In the genomic region with DNA sequence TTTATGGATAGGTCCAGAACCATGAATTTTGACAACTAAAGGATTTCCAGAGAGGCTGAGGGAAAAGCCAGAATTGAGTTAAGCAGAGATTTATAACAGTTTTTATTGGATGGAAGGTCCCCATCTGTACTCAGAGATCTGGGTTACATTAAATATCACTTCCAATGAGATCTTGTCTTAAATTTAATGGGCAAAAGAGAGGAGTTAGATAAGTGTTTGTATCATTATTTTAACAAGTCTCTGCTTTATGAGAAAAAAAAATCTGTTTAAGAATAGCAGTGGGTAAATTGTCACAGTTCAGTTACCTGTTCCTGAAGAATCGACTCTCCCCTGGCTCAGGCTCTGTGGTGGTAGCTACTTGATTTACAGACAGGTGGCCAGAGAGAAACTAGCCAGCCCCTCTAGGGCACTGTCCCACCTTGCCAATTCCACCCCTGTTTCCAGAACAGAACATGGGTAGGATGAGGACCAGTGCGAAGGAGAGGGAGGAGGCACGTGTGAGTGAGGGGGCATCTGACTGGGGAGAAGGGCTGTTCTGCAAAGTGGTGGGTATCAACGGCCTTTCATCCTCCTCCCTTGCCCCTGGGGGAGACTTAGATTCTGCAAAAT, we compare ENCODE assay signal across 2 cellular contexts.
A peak's percentile ranks its signal among the peaks of the same experiment; 100 is the strongest.
TF ChIP-seq lines count a peak whose summit lies in the region.

No MANE protein-coding gene starts in this region.

TF ChIP-seq in HEK293, 187 proteins besides CTCF, POLR2A, EP300 and RAD21:
- TF ChIP-seq, protein P1, sequence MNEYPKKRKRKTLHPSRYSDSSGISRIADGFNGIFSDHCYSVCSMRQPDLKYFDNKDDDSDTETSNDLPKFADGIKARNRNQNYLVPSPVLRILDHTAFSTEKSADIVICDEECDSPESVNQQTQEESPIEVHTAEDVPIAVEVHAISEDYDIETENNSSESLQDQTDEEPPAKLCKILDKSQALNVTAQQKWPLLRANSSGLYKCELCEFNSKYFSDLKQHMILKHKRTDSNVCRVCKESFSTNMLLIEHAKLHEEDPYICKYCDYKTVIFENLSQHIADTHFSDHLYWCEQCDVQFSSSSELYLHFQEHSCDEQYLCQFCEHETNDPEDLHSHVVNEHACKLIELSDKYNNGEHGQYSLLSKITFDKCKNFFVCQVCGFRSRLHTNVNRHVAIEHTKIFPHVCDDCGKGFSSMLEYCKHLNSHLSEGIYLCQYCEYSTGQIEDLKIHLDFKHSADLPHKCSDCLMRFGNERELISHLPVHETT (tag by site-specific recombination; IDR thresholded peaks at IDR 0.05) = no peak
- TF ChIP-seq EGR2 (tag by site-specific recombination; IDR thresholded peaks at IDR 0.05; ENCODE audit: low read depth) (no peak), PRDM10 (tag by site-specific recombination; IDR thresholded peaks at IDR 0.05) (peak; percentile 57), ZNF623 (tag by site-specific recombination; IDR thresholded peaks at IDR 0.05) (no peak)
TF ChIP-seq in HEK293: peak in this region for 1.

TF ChIP-seq in H1, 55 proteins besides CTCF, POLR2A, EP300 and RAD21:
- TF ChIP-seq RFX5 (IDR thresholded peaks at IDR 0.05; ENCODE audit: borderline replicate concordance, low read depth, low read length) (no peak), EZH2 (IDR thresholded peaks at IDR 0.05; ENCODE audit: low read depth, low read length, severe bottlenecking) (no peak), KDM4A (IDR thresholded peaks at IDR 0.05; ENCODE audit: low read depth, low read length, severe bottlenecking) (no peak), CTBP2 (IDR thresholded peaks at IDR 0.05; ENCODE audit: borderline replicate concordance, insufficient read depth, insufficient read length, low read length) (no peak), MAFK (IDR thresholded peaks at IDR 0.05; ENCODE audit: low read depth, low read length) (no peak), POLR2AphosphoS5 (IDR thresholded peaks at IDR 0.05; ENCODE audit: low read depth, low read length) (no peak), JUND (IDR thresholded peaks at IDR 0.05; ENCODE audit: low read length) (no peak), YY1 (IDR thresholded peaks at IDR 0.05; ENCODE audit: low read depth, low read length) (no peak)
- TF ChIP-seq, protein P2, sequence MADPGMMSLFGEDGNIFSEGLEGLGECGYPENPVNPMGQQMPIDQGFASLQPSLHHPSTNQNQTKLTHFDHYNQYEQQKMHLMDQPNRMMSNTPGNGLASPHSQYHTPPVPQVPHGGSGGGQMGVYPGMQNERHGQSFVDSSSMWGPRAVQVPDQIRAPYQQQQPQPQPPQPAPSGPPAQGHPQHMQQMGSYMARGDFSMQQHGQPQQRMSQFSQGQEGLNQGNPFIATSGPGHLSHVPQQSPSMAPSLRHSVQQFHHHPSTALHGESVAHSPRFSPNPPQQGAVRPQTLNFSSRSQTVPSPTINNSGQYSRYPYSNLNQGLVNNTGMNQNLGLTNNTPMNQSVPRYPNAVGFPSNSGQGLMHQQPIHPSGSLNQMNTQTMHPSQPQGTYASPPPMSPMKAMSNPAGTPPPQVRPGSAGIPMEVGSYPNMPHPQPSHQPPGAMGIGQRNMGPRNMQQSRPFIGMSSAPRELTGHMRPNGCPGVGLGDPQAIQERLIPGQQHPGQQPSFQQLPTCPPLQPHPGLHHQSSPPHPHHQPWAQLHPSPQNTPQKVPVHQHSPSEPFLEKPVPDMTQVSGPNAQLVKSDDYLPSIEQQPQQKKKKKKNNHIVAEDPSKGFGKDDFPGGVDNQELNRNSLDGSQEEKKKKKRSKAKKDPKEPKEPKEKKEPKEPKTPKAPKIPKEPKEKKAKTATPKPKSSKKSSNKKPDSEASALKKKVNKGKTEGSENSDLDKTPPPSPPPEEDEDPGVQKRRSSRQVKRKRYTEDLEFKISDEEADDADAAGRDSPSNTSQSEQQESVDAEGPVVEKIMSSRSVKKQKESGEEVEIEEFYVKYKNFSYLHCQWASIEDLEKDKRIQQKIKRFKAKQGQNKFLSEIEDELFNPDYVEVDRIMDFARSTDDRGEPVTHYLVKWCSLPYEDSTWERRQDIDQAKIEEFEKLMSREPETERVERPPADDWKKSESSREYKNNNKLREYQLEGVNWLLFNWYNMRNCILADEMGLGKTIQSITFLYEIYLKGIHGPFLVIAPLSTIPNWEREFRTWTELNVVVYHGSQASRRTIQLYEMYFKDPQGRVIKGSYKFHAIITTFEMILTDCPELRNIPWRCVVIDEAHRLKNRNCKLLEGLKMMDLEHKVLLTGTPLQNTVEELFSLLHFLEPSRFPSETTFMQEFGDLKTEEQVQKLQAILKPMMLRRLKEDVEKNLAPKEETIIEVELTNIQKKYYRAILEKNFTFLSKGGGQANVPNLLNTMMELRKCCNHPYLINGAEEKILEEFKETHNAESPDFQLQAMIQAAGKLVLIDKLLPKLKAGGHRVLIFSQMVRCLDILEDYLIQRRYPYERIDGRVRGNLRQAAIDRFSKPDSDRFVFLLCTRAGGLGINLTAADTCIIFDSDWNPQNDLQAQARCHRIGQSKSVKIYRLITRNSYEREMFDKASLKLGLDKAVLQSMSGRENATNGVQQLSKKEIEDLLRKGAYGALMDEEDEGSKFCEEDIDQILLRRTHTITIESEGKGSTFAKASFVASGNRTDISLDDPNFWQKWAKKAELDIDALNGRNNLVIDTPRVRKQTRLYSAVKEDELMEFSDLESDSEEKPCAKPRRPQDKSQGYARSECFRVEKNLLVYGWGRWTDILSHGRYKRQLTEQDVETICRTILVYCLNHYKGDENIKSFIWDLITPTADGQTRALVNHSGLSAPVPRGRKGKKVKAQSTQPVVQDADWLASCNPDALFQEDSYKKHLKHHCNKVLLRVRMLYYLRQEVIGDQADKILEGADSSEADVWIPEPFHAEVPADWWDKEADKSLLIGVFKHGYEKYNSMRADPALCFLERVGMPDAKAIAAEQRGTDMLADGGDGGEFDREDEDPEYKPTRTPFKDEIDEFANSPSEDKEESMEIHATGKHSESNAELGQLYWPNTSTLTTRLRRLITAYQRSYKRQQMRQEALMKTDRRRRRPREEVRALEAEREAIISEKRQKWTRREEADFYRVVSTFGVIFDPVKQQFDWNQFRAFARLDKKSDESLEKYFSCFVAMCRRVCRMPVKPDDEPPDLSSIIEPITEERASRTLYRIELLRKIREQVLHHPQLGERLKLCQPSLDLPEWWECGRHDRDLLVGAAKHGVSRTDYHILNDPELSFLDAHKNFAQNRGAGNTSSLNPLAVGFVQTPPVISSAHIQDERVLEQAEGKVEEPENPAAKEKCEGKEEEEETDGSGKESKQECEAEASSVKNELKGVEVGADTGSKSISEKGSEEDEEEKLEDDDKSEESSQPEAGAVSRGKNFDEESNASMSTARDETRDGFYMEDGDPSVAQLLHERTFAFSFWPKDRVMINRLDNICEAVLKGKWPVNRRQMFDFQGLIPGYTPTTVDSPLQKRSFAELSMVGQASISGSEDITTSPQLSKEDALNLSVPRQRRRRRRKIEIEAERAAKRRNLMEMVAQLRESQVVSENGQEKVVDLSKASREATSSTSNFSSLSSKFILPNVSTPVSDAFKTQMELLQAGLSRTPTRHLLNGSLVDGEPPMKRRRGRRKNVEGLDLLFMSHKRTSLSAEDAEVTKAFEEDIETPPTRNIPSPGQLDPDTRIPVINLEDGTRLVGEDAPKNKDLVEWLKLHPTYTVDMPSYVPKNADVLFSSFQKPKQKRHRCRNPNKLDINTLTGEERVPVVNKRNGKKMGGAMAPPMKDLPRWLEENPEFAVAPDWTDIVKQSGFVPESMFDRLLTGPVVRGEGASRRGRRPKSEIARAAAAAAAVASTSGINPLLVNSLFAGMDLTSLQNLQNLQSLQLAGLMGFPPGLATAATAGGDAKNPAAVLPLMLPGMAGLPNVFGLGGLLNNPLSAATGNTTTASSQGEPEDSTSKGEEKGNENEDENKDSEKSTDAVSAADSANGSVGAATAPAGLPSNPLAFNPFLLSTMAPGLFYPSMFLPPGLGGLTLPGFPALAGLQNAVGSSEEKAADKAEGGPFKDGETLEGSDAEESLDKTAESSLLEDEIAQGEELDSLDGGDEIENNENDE (IDR thresholded peaks at IDR 0.05; ENCODE audit: insufficient replicate concordance, low read length) = no peak
